Comparison of ENCODE assay signal across 13 cellular contexts in genomic region chr9:37381094-37381741, GRCh38.
"Had no signal": no experiment of that assay in that cellular context is flagged by ENCODE, and none has a peak within 500 bp of the region (broad histone marks: within the 10 kb centered on the region; RNA-seq: fewer than 3 reads in every experiment).

No MANE protein-coding gene starts in this region.

- H3K36me3 Mint-ChIP-seq: neural progenitor cell had no signal

- H3K4me2 ChIP-seq: neural progenitor cell had no signal

- DNase-seq: activated CD4-positive, alpha-beta T cell treated with anti-CD3 and anti-CD28 coated beads for 48 hours; activated naive CD4-positive, alpha-beta T cell; activated naive CD8-positive, alpha-beta T cell treated with anti-CD3 and anti-CD28 coated beads, Interleukin-2, amount 50 U/mL, for 24 hours; dorsolateral prefrontal cortex; hippocampal formation; kidney glomerular epithelial cell; retina; trophoblast cell had no signal

- ATAC-seq: activated naive CD8-positive, alpha-beta T cell treated with anti-CD3 and anti-CD28 coated beads, Interleukin-2, amount 50 U/mL, for 24 hours had no signal

- H2AFZ ChIP-seq: neural progenitor cell had no signal

- H3K4me3 ChIP-seq: dorsolateral prefrontal cortex, neural progenitor cell, skin epidermis had no signal

- H3K4me3 Mint-ChIP-seq: activated naive CD8-positive, alpha-beta T cell treated with anti-CD3 and anti-CD28 coated beads, Interleukin-2, amount 50 U/mL, for 24 hours; activated T-helper 1 cell treated with anti-CD3 and anti-CD28 coated beads, Interleukin-12 subunit alpha, Interleukin-12 subunit beta, Interleukin-2, Interleukin-4 antibody, amounts not matched to agents 30 ng/mL and 10 ng/mL and 1 ng/mL, durations not matched to agents 14 hours and 24 hours and 36 hours; neural progenitor cell had no signal

- H3K27ac ChIP-seq: dorsolateral prefrontal cortex, neural progenitor cell, VCaP had no signal

- H3K36me3 ChIP-seq: neural progenitor cell had no signal

- H3K27ac Mint-ChIP-seq: activated T-helper 1 cell treated with anti-CD3 and anti-CD28 coated beads, Interleukin-12 subunit alpha, Interleukin-12 subunit beta, Interleukin-2, Interleukin-4 antibody, amounts not matched to agents 30 ng/mL and 10 ng/mL and 1 ng/mL, durations not matched to agents 14 hours and 24 hours and 36 hours; neural progenitor cell had no signal

- FAIRE-seq: astrocyte had no signal

- H3K27me3 ChIP-seq: dorsolateral prefrontal cortex, neural progenitor cell had no signal

- H3K9me3 Mint-ChIP-seq: activated naive CD8-positive, alpha-beta T cell treated with anti-CD3 and anti-CD28 coated beads, Interleukin-2, amount 50 U/mL, for 24 hours; activated T-helper 1 cell treated with anti-CD3 and anti-CD28 coated beads, Interleukin-12 subunit alpha, Interleukin-12 subunit beta, Interleukin-2, Interleukin-4 antibody, amounts not matched to agents 30 ng/mL and 10 ng/mL and 1 ng/mL, durations not matched to agents 14 hours and 24 hours and 36 hours had no signal

- H3K9ac ChIP-seq: neural progenitor cell had no signal
